26 cellular contexts compared by ENCODE assay signal in genomic region chr2:191379375-191379774, GRCh38.
DNase-seq lines count a peak whose midpoint lies in the region; ATAC-seq, FAIRE-seq and TF ChIP-seq lines count a peak whose summit lies in the region.
"Had no signal": no experiment of that assay in that cellular context is flagged by ENCODE, and none has a peak within 500 bp of the region (broad histone marks: within the 10 kb centered on the region; RNA-seq: fewer than 3 reads in every experiment).

No MANE protein-coding gene starts in this region.

- no peak overlapping the region for H3K4me3 Mint-ChIP-seq in nephron
- H3K4me3 Mint-ChIP-seq: B cell; CD8-positive, alpha-beta T cell; GM23338; H9 had no signal

- H4K20me1 ChIP-seq in keratinocyte (ENCODE audit: control insufficient read depth, extremely low read depth, insufficient read depth, low read length), result no peaks in the 10 kb centered on the region

- no peak overlapping the region for H2AFZ ChIP-seq in keratinocyte (ENCODE audit: control insufficient read depth, low read length)
- H2AFZ ChIP-seq: GM23338 had no signal

- no peaks in the 10 kb centered on the region for H3K9me3 Mint-ChIP-seq in nephron
- H3K9me3 Mint-ChIP-seq: CD8-positive, alpha-beta T cell; GM23338; H9 had no signal

- H3K4me1 Mint-ChIP-seq in nephron, result peaks cover 38% of the 10 kb centered on the region

- DNase-seq in RWPE2 (ENCODE audit: low spot score) (no peak), keratinocyte (ENCODE audit: low read depth, low spot score) (no peak), NCI-H2227 (lab: John Stamatoyannopoulos, UW; ENCODE audit: unreplicated experiment) (no peak), NCI-H510A (lab: John Stamatoyannopoulos, UW) (no peak), islet precursor cell (no peak)
- DNase-seq: Caco-2; CD8-positive, alpha-beta T cell; H9; Kasumi-1; MV-4-11; NCI-H1105; NCI-H1436 treated with DMSO at 0.1 percent for 48 hours; NCI-H187 treated with DMSO at 0.1 percent for 48 hours; NCI-H2107; NCI-H69; SHP77 treated with DMSO at 0.1 percent for 48 hours had no signal

- H3K9me3 ChIP-seq in RWPE2 (ENCODE audit: severe bottlenecking) (no peaks in the 10 kb centered on the region), keratinocyte (ENCODE audit: control insufficient read depth, low read depth, low read length) (no peaks in the 10 kb centered on the region)
- H3K9me3 ChIP-seq: Caco-2 had no signal

- peaks cover 16% of the 10 kb centered on the region for H3K36me3 Mint-ChIP-seq in nephron (ENCODE audit: low read depth)
- H3K36me3 Mint-ChIP-seq: CD8-positive, alpha-beta T cell had no signal

- no peak for ATAC-seq in RWPE2 (ENCODE audit: low read depth)
- no peak for ATAC-seq in GM18861 (IDR thresholded peaks at IDR 0.05; ENCODE audit: unreplicated experiment)
- ATAC-seq: CD8-positive, alpha-beta T cell; GM23338; K562; Panc1 had no signal

- H3K36me3 ChIP-seq in RWPE2 (ENCODE audit: low read depth), result peaks cover 83% of the 10 kb centered on the region
- peaks cover 12 to 32% of the 10 kb centered on the region in 2 experiments for H3K36me3 ChIP-seq in keratinocyte (ENCODE audit: control insufficient read depth in 2 of 2, extremely low read depth in 1 of 2, insufficient read depth in 2 of 2, low read length in 2 of 2)

- no peaks in the 10 kb centered on the region for H3K9me1 ChIP-seq in keratinocyte (ENCODE audit: control insufficient read depth, extremely low read depth, insufficient read depth, low read length)

- peak; percentile 39 for FAIRE-seq in keratinocyte (lab: Jason Lieb, UNC)
- FAIRE-seq: G401.6, K562 had no signal

- H3K27me3 Mint-ChIP-seq in nephron (ENCODE audit: low read depth), result no peaks in the 10 kb centered on the region
- H3K27me3 Mint-ChIP-seq: B cell had no signal

- peaks cover 15% of the 10 kb centered on the region for H3K79me2 ChIP-seq in keratinocyte (ENCODE audit: control insufficient read depth, insufficient read depth, low read length)

- no peak overlapping the region for H3K4me2 ChIP-seq in keratinocyte (ENCODE audit: control insufficient read depth, extremely low read depth, insufficient read depth, low read depth, low read length)
- H3K4me2 ChIP-seq: GM23338 had no signal

- dilution Hi-C loops in keratinocyte (cut with MboI; ENCODE audit: extremely low pct_ligation_motif_present, low sequenced_read_pairs), result no loop called here

- TF ChIP-seq CTCF in RWPE2 (IDR thresholded peaks at IDR 0.05; ENCODE audit: poor library complexity, severe bottlenecking), result no peak
- TF ChIP-seq CTCF in keratinocyte (optimal IDR thresholded peaks at IDR 0.05 in 1 of 3, IDR thresholded peaks at IDR 0.05 in 1 of 3, conservative IDR thresholded peaks at IDR 0.05 in 1 of 3; ENCODE audit: extremely low read depth in 1 of 3, insufficient read depth in 2 of 3, low read length in 3 of 3), result no peak
- TF ChIP-seq CTCF in nephron (IDR thresholded peaks at IDR 0.05; ENCODE audit: unreplicated experiment in 3 of 3), result no peak

- peaks cover 41% of the 10 kb centered on the region for H3K4me1 ChIP-seq in RWPE2 (ENCODE audit: insufficient read depth, poor library complexity, severe bottlenecking)
- peaks cover 28% of the 10 kb centered on the region for H3K4me1 ChIP-seq in keratinocyte (ENCODE audit: control insufficient read depth, extremely low read depth, insufficient read depth, low read length)

- peak overlapping the region; percentile 16 to 63 (median 49) for H3K27ac Mint-ChIP-seq in nephron
- H3K27ac Mint-ChIP-seq: B cell; CD8-positive, alpha-beta T cell; GM23338 had no signal

- no peak overlapping the region for H3K4me3 ChIP-seq in RWPE2 (ENCODE audit: severe bottlenecking)
- no peak overlapping the region for H3K4me3 ChIP-seq in keratinocyte (ENCODE audit: control insufficient read depth in 2 of 3, extremely low read depth in 1 of 3, insufficient read depth in 2 of 3, low read depth in 1 of 3, low read length in 3 of 3)
- H3K4me3 ChIP-seq: GM23338, K562 had no signal

- peak overlapping the region; percentile 7 for H3K27ac ChIP-seq in RWPE2 (ENCODE audit: poor library complexity, severe bottlenecking)
- H3K27ac ChIP-seq in keratinocyte (ENCODE audit: control insufficient read depth, insufficient read depth, low read length), result no peak overlapping the region
- H3K27ac ChIP-seq: C4-2B, HL-60, RWPE1 had no signal

- H3K27me3 ChIP-seq in RWPE2 (ENCODE audit: insufficient read depth, poor library complexity, severe bottlenecking) (no peaks in the 10 kb centered on the region), keratinocyte (ENCODE audit: control insufficient read depth, extremely low read depth, insufficient read depth, low read length) (no peaks in the 10 kb centered on the region)

- H3K9ac ChIP-seq in keratinocyte (ENCODE audit: control insufficient read depth, extremely low read depth, insufficient read depth, low read length), result no peak overlapping the region
